2 cellular contexts compared by ENCODE assay signal in the genomic region with DNA sequence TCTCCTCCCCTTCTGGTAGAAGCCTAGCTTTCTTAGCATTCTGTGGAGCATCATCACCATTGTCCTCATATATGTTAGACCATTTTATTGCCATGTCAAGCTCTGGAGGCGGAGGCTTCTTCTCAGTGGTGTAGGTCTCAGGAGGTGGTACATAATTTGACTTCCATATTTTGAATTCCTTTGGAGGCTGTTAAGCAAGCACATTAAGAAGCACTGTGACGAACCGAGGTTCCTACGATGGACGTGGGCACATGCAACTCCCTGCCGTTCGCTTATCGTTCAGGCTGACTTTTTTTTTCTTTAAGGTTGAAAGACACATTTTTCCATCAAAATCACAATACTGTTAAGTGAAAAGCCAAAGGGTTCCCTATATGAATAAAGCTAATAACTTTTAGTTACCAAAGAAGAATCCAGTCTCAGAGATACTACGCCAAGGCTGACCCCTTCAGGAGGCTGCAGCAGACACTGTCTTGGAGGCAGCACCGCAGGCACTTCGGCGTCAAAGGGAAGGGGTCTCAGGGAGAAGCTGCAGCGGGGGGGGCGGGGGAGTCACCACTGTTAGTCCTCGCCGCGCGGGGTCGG.
TF ChIP-seq lines count a peak whose summit lies in the region.

No MANE protein-coding gene starts in this region.

TF ChIP-seq in GM23338, 12 proteins besides CTCF, POLR2A, EP300 and RAD21 (continues in another document):
- no peak for TF ChIP-seq REST (IDR thresholded peaks at IDR 0.05; ENCODE audit: unreplicated experiment)
- TF ChIP-seq ZNF114 (CRISPR knock-in tag; IDR thresholded peaks at IDR 0.05) = no peak
- no peak for TF ChIP-seq EZH2phosphoT487 (IDR thresholded peaks at IDR 0.05; ENCODE audit: unreplicated experiment)
- no peak for TF ChIP-seq ETS1 (IDR thresholded peaks at IDR 0.05)
- TF ChIP-seq STAT1 (IDR thresholded peaks at IDR 0.05; ENCODE audit: unreplicated experiment) = no peak
- TF ChIP-seq ZNF331 (CRISPR knock-in tag; IDR thresholded peaks at IDR 0.05; ENCODE audit: low read depth) = no peak
- no peak for TF ChIP-seq JUNB (IDR thresholded peaks at IDR 0.05; ENCODE audit: unreplicated experiment)
- TF ChIP-seq CREB1 (CRISPR knock-in tag; IDR thresholded peaks at IDR 0.05; ENCODE audit: low read depth) = no peak
- TF ChIP-seq EZH2 (IDR thresholded peaks at IDR 0.05; ENCODE audit: low read depth, unreplicated experiment) = no peak
- TF ChIP-seq NANOG (IDR thresholded peaks at IDR 0.05; ENCODE audit: borderline replicate concordance) = no peak

TF ChIP-seq in WTC11, 78 proteins besides CTCF, POLR2A, EP300 and RAD21 (continued from another document):
- TF ChIP-seq ZBTB43 (CRISPR knock-in tag; IDR thresholded peaks at IDR 0.05) (no peak), SP1 (CRISPR knock-in tag; conservative IDR thresholded peaks at IDR 0.05) (no peak), ESRRA (CRISPR knock-in tag; IDR thresholded peaks at IDR 0.05; ENCODE audit: borderline replicate concordance) (no peak), TEAD4 (CRISPR knock-in tag; IDR thresholded peaks at IDR 0.05) (no peak), ATF3 (CRISPR knock-in tag; conservative IDR thresholded peaks at IDR 0.05) (no peak)
- TF ChIP-seq, protein P1, sequence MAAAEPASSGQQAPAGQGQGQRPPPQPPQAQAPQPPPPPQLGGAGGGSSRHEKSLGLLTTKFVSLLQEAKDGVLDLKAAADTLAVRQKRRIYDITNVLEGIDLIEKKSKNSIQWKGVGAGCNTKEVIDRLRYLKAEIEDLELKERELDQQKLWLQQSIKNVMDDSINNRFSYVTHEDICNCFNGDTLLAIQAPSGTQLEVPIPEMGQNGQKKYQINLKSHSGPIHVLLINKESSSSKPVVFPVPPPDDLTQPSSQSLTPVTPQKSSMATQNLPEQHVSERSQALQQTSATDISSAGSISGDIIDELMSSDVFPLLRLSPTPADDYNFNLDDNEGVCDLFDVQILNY (CRISPR knock-in tag; IDR thresholded peaks at IDR 0.05) = no peak
